Comparison of ENCODE assay signal across 12 cellular contexts in the genomic region with DNA sequence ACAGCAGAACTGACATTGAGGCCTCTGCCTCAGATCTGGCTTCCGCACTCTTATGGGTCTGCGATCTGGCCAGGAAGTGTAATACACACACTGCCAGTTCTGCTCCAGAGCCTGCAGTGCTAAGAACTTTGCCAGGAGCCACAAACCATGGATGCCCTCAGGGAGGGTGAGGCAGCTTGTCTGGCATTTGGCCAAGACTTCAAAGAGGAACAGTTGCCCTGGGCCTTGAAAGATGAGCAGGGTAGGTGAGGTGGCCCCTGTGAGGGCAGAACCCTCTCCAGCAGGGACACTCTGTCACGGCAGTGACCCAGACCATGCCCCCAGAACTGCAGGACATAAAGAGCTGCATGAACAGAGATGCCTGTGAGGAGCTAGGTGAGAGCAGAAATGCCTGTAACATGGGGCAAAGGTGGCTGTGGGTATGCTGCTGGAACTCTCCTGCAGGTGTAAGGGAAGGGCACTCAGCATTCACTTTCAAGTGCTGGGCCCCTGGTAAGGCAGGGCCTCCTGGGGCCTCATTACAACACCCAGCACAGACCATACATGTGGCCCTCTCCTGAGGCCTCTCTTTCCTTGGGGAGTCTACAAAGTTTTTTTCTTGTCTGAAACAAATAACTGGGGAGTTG. TPM values are rescaled to one million over a fixed set of nuclear protein-coding genes. Genes with fewer than 3 reads are reported as not detected.
DNase-seq lines count a peak whose midpoint lies in the region; ATAC-seq and TF ChIP-seq lines count a peak whose summit lies in the region.
"Had no signal": no experiment of that assay in that cellular context is flagged by ENCODE, and none has a peak within 500 bp of the region (broad histone marks: within the 10 kb centered on the region; RNA-seq: fewer than 3 reads in every experiment).

No MANE protein-coding gene starts in this region.

- POLR2A ChIA-PET in RWPE1 (lab: Yijun Ruan, JAX; ENCODE audit: low non-redundant PET), result no interaction called here

- in situ Hi-C loops in brain microvascular endothelial cell (cut with HindIII; ENCODE audit: low pct_ligation_motif_present, low sequenced_read_pairs), result no loop called here

- DNase-seq in COLO668 (lab: John Stamatoyannopoulos, UW; ENCODE audit: unreplicated experiment) (peak; percentile 48), HT1080 (ENCODE audit: low read depth) (peak; percentile 48), RWPE1 (ENCODE audit: low spot score) (peak; percentile 17), kidney glomerular epithelial cell (lab: John Stamatoyannopoulos, UW) (peak; percentile 17), brain microvascular endothelial cell (no peak), omental fat pad (ENCODE audit: low spot score) (no peak), HT-29 (ENCODE audit: low spot score) (no peak)
- DNase-seq: activated CD4-positive, alpha-beta T cell treated with anti-CD3 and anti-CD28 coated beads, Interleukin-2, amount 50 U/mL, for 48 hours; CD8-positive, alpha-beta T cell; Right ventricle myocardium superior had no signal

- H3K36me3 ChIP-seq in brain microvascular endothelial cell (replicated peaks), result no peaks in the 10 kb centered on the region

- CTCF ChIA-PET in RWPE1 (lab: Yijun Ruan, JAX), result interaction anchor here (0.5 to 0.7 kb wide), 3 partner anchors 12 to 206 kb away, joined by 3 to 4 read pairs (median 3); no protein-coding TSS in a partner anchor

- ATAC-seq in HG02885 (IDR thresholded peaks at IDR 0.05; ENCODE audit: poor library complexity, unreplicated experiment) (no peak), omental fat pad (ENCODE audit: low FRiP score) (no peak)
- ATAC-seq: CD8-positive, alpha-beta T cell had no signal

- TF ChIP-seq CTCF in RWPE1 (conservative IDR thresholded peaks at IDR 0.05; ENCODE audit: low read depth) (no peak), brain microvascular endothelial cell (IDR thresholded peaks at IDR 0.05; ENCODE audit: low read depth, low read length, missing control alignments) (no peak), omental fat pad (IDR thresholded peaks at IDR 0.05) (no peak)

- no peak overlapping the region for H3K4me3 ChIP-seq in brain microvascular endothelial cell (ENCODE audit: low read depth, low read length)
- H3K4me3 ChIP-seq: skin epidermis had no signal

- H3K27ac ChIP-seq in RWPE1, result no peak overlapping the region
- H3K27ac ChIP-seq in brain microvascular endothelial cell, result no peak overlapping the region
- H3K27ac ChIP-seq: skin epidermis had no signal

- H3K27me3 ChIP-seq in brain microvascular endothelial cell (replicated peaks), result no peaks in the 10 kb centered on the region

RNA-seq across cellular contexts. Expression of a gene that starts 47.3 kb away (rescaled TPM):
- 16.6 and 24.4 TPM in 2 replicates for total RNA-seq in HT1080 (2014; rRNA removed; shearing (Covaris generic))
- polyA plus RNA-seq in HT1080 (2015; cell fraction: cytosol; rRNA removed), result 11.0 and 13.0 TPM in 2 replicates
- polyA plus RNA-seq in HT1080 (2015; cell fraction: nucleus; rRNA removed), result 31.0 and 32.5 TPM in 2 replicates
- 1 to 10 TPM; 4.6 to 9.6 (median 6.2) TPM for total RNA-seq in omental fat pad
- total RNA-seq in HT-29 (2014; rRNA removed; shearing (Covaris generic)), result 33.9 and 43.5 TPM in 2 replicates

Comparison
In these comparisons a context has a peak if more than half of its experiments do, and no peak if none do; other contexts are left out.
1. DNase-seq: peak in COLO668 (single experiment), HT1080 (single experiment), RWPE1 (single experiment) and kidney glomerular epithelial cell (single experiment); none in brain microvascular endothelial cell (single experiment), omental fat pad (single experiment) and HT-29 (single experiment).